Comparison of ENCODE assay signal across 23 cellular contexts in genomic region chr4:8920289-8920965, GRCh38. TPM values are rescaled to one million over a fixed set of nuclear protein-coding genes. Genes with fewer than 3 reads are reported as not detected.
DNase-seq lines count a peak whose midpoint lies in the region; ATAC-seq and TF ChIP-seq lines count a peak whose summit lies in the region.
"Had no signal": no experiment of that assay in that cellular context is flagged by ENCODE, and none has a peak within 500 bp of the region (broad histone marks: within the 10 kb centered on the region; RNA-seq: fewer than 3 reads in every experiment).

No MANE protein-coding gene starts in this region.

- H3K4me3 ChIP-seq in prostate gland, result no peak overlapping the region
- no peak overlapping the region for H3K4me3 ChIP-seq in transverse colon
- H3K4me3 ChIP-seq: SK-N-MC, uterus had no signal

- ATAC-seq in GM21786 (IDR thresholded peaks at IDR 0.05; ENCODE audit: unreplicated experiment), result no peak
- ATAC-seq: left ventricle myocardium superior had no signal

- DNase-seq in AG20443 (ENCODE audit: low spot score) (peak; percentile 4), H4 (ENCODE audit: low spot score) (peak; percentile 4), islet precursor cell (peak; percentile 29), prostate gland (ENCODE audit: low spot score) (peak; percentile 2), COLO668 (lab: John Stamatoyannopoulos, UW; ENCODE audit: unreplicated experiment) (no peak), pons (ENCODE audit: low spot score) (no peak), transverse colon (no peak)
- DNase-seq: activated CD4-positive, alpha-beta T cell treated with anti-CD3 and anti-CD28 coated beads, Interleukin-2, amount 50 U/mL, for 1 hour; activated gamma-delta T cell; CD4-positive, CD25-positive, alpha-beta regulatory T cell; cortex of kidney; DMS153; KBM-7; left ventricle myocardium superior; NCI-H526; RPMI8226; T-helper 2 cell; uterus had no signal

- H3K27ac ChIP-seq in prostate gland (no peak overlapping the region), transverse colon (no peak overlapping the region)
- H3K27ac ChIP-seq: neutrophil, SK-N-MC, uterus had no signal

- intact Hi-C loops in prostate gland (cut with DNase I), result no loop called here
- intact Hi-C loops in transverse colon (cut with DNase I; ENCODE audit: low total_unique reads), result no loop called here

- H3K9me3 ChIP-seq in prostate gland (no peaks in the 10 kb centered on the region), transverse colon (peaks cover 0 to 3% of the 10 kb centered on the region in 2 donors)
- H3K9me3 ChIP-seq: neutrophil, uterus had no signal

- in situ Hi-C loops in transverse colon (cut with MboI; ENCODE audit: low pct_ligation_motif_present in 1 of 4, low pct_unique_long_range_greater_than_20kb in 1 of 4, low sequenced_read_pairs in 3 of 4), result no loop called here

- no peaks in the 10 kb centered on the region for H3K4me1 ChIP-seq in prostate gland (replicated peaks)
- H3K4me1 ChIP-seq in transverse colon, result no peaks in the 10 kb centered on the region
- H3K4me1 ChIP-seq: uterus had no signal

- no peaks in the 10 kb centered on the region for H3K27me3 ChIP-seq in prostate gland (replicated peaks; ENCODE audit: insufficient read depth)
- H3K27me3 ChIP-seq in transverse colon, result peaks cover 5% of the 10 kb centered on the region

- TF ChIP-seq POLR2A in prostate gland (IDR thresholded peaks at IDR 0.05) (no peak), transverse colon (IDR thresholded peaks at IDR 0.05) (no peak)

- TF ChIP-seq CTCF in prostate gland (IDR thresholded peaks at IDR 0.05), result no peak
- no peak for TF ChIP-seq CTCF in transverse colon (IDR thresholded peaks at IDR 0.05)

- TF ChIP-seq EP300 in transverse colon (IDR thresholded peaks at IDR 0.05; ENCODE audit: low read depth), result no peak

- H3K36me3 ChIP-seq in prostate gland (no peaks in the 10 kb centered on the region), transverse colon (no peaks in the 10 kb centered on the region)
- H3K36me3 ChIP-seq: neutrophil, uterus had no signal

- WGBS in prostate gland, result 76% methylated on average over 14 of the region's 14 CpGs
- WGBS in transverse colon (ENCODE audit: low coverage in 1 of 2), 2 donors, result 78% methylated on average over 14 of the region's 14 CpGs; no CpG with 5 or more reads in 1 of the 2 donors

RNA-seq across cellular contexts. Expression of gene HMX1, which starts 48.8 kb away (rescaled TPM):
- total RNA-seq in H4 (2014; rRNA removed; shearing (Covaris generic)), result 5.1 and 7.3 TPM in 2 replicates
- 1 to 10 TPM in 1 of 2 donors, not detected in 1; 5.3 TPM for total RNA-seq in prostate gland
- not detected for total RNA-seq in transverse colon
- total RNA-seq: CD4-positive, CD25-positive, alpha-beta regulatory T cell; fibroblast of lung; HT1080; left ventricle myocardium superior had no signal

Comparison
In these comparisons a context has a peak if more than half of its experiments do, and no peak if none do; other contexts are left out.
1. DNase-seq: peak in AG20443 (single experiment), H4 (single experiment), islet precursor cell (single experiment) and prostate gland (single experiment); none in COLO668 (single experiment), pons (single experiment) and transverse colon (single experiment).